8 cellular contexts compared by ENCODE assay signal in genomic region chr10:124461642-124462347, GRCh38. TPM values are rescaled to one million over a fixed set of nuclear protein-coding genes. Genes with fewer than 3 reads are reported as not detected.
DNase-seq lines count a peak whose midpoint lies in the region; ATAC-seq lines count a peak whose summit lies in the region.

Gene LHPP (plus strand): TSS chr10:124461823. CDS start chr10:124461863, 40 bp downstream.

- peaks cover 22 to 37% (median 26%) of the 10 kb centered on the region in 4 donors for H3K4me1 Mint-ChIP-seq in CD4-positive, CD25-positive, alpha-beta regulatory T cell
- peaks cover 26% of the 10 kb centered on the region for H3K4me1 Mint-ChIP-seq in activated CD8-positive, alpha-beta memory T cell treated with anti-CD3 and anti-CD28 coated beads, Interleukin-2, amount 10 ng/mL, durations not matched to agents 7 days and 5 days

- H3K9me3 ChIP-seq in CD4-positive, CD25-positive, alpha-beta regulatory T cell (ENCODE audit: control insufficient read depth in 2 of 2, low read length in 2 of 2), result no peaks in the 10 kb centered on the region

- peaks cover 4% of the 10 kb centered on the region for H3K27me3 ChIP-seq in CD4-positive, CD25-positive, alpha-beta regulatory T cell (ENCODE audit: control insufficient read depth, insufficient read depth, low read length)

- peak; percentile 79 to 93 (median 88) for DNase-seq in CD4-positive, CD25-positive, alpha-beta regulatory T cell
- DNase-seq in NOMO-1 treated with DMSO at 0.1 percent for 48 hours (lab: John Stamatoyannopoulos, UW; ENCODE audit: unreplicated experiment), result peak; percentile 81
- peak; percentile 92 for DNase-seq in activated CD8-positive, alpha-beta memory T cell treated with anti-CD3 and anti-CD28 coated beads, Interleukin-2, amount 10 ng/mL, durations not matched to agents 7 days and 5 days
- peak; percentile 91 for DNase-seq in midbrain (lab: John Stamatoyannopoulos, UW)
- DNase-seq in stimulated activated CD8-positive, alpha-beta memory T cell treated with anti-CD3 and anti-CD28 coated beads, Interleukin-15, amount 100 ng/mL, for 4 hours (ENCODE audit: low read depth in 2 of 2), result peak; percentile 63 to 71

- peak within 1 kb of the TSS; percentile 81 to 99 (median 91) for H3K4me3 Mint-ChIP-seq in CD4-positive, CD25-positive, alpha-beta regulatory T cell
- peak within 1 kb of the TSS; percentile 79 for H3K4me3 Mint-ChIP-seq in activated CD8-positive, alpha-beta memory T cell treated with anti-CD3 and anti-CD28 coated beads, Interleukin-2, amount 10 ng/mL, durations not matched to agents 7 days and 5 days

- H3K4me3 ChIP-seq in CD4-positive, CD25-positive, alpha-beta regulatory T cell (ENCODE audit: low read depth, low read length), result peak within 1 kb of the TSS; percentile 66

- H3K9me3 Mint-ChIP-seq in CD4-positive, CD25-positive, alpha-beta regulatory T cell, result peaks cover 0 to 2% (median 0%) of the 10 kb centered on the region in 7 donors
- H3K9me3 Mint-ChIP-seq in activated CD8-positive, alpha-beta memory T cell treated with anti-CD3 and anti-CD28 coated beads, Interleukin-2, amount 10 ng/mL, durations not matched to agents 7 days and 5 days (ENCODE audit: low read depth), result no peaks in the 10 kb centered on the region

- peaks cover 28% of the 10 kb centered on the region for H3K27me3 Mint-ChIP-seq in CD4-positive, CD25-positive, alpha-beta regulatory T cell
- H3K27me3 Mint-ChIP-seq in activated CD8-positive, alpha-beta memory T cell treated with anti-CD3 and anti-CD28 coated beads, Interleukin-2, amount 10 ng/mL, durations not matched to agents 7 days and 5 days, result peaks cover 7% of the 10 kb centered on the region

- CTCF ChIA-PET in activated CD8-positive, alpha-beta memory T cell treated with anti-CD3 and anti-CD28 coated beads, Interleukin-2, amount 10 ng/mL, durations not matched to agents 7 days and 5 days (lab: Charles Lee), result interaction anchor here (0.6 to 1.8 kb wide), 5 partner anchors 12 to 598 kb away, joined by 3 to 6 read pairs (median 4); no protein-coding TSS in a partner anchor

- in situ Hi-C loops in endometrial microvascular endothelial cells (cut with HindIII; ENCODE audit: inconsistent ontology term, low pct_unique_long_range_greater_than_20kb, low sequenced_read_pairs), result no loop called here

- peak; percentile 96 to 97 for ATAC-seq in CD4-positive, CD25-positive, alpha-beta regulatory T cell (ENCODE audit: low read depth in 2 of 2)
- ATAC-seq in GM19324 (IDR thresholded peaks at IDR 0.05; ENCODE audit: low FRiP score, unreplicated experiment), result peak; percentile 97
- ATAC-seq in HG03457 (IDR thresholded peaks at IDR 0.05; ENCODE audit: unreplicated experiment), result peak; percentile 92
- peak; percentile 99 for ATAC-seq in activated CD8-positive, alpha-beta memory T cell treated with anti-CD3 and anti-CD28 coated beads, Interleukin-2, amount 10 ng/mL, durations not matched to agents 7 days and 5 days

- H3K4me1 ChIP-seq in CD4-positive, CD25-positive, alpha-beta regulatory T cell (ENCODE audit: control insufficient read depth, insufficient read depth, low read length, poor library complexity, severe bottlenecking), result peaks cover 31% of the 10 kb centered on the region

- no peaks in the 10 kb centered on the region for H3K36me3 Mint-ChIP-seq in CD4-positive, CD25-positive, alpha-beta regulatory T cell
- H3K36me3 Mint-ChIP-seq in activated CD8-positive, alpha-beta memory T cell treated with anti-CD3 and anti-CD28 coated beads, Interleukin-2, amount 10 ng/mL, durations not matched to agents 7 days and 5 days, result peaks cover 2% of the 10 kb centered on the region

- H3K36me3 ChIP-seq in CD4-positive, CD25-positive, alpha-beta regulatory T cell (ENCODE audit: control insufficient read depth, insufficient read depth, low read length), result no peaks in the 10 kb centered on the region

- H3K27ac Mint-ChIP-seq in CD4-positive, CD25-positive, alpha-beta regulatory T cell, result peak within 1 kb of the TSS; percentile 83 to 99 (median 91)
- H3K27ac Mint-ChIP-seq in activated CD8-positive, alpha-beta memory T cell treated with anti-CD3 and anti-CD28 coated beads, Interleukin-2, amount 10 ng/mL, durations not matched to agents 7 days and 5 days, result peak within 1 kb of the TSS; percentile 93

- H3K27ac ChIP-seq in CD4-positive, CD25-positive, alpha-beta regulatory T cell (ENCODE audit: insufficient read depth, low read length, poor library complexity, severe bottlenecking), result peak within 1 kb of the TSS; percentile 72

RNA-seq across cellular contexts. Expression of gene LHPP, which starts in this region (rescaled TPM):
- total RNA-seq in CD4-positive, CD25-positive, alpha-beta regulatory T cell, result 20.1 TPM
- 10 to 100 TPM; 21.9 to 29.2 (median 26.5) TPM for polyA plus RNA-seq in CD4-positive, CD25-positive, alpha-beta regulatory T cell
- 10 to 100 TPM; 10.6 to 16.7 TPM for total RNA-seq in activated CD8-positive, alpha-beta memory T cell treated with anti-CD3 and anti-CD28 coated beads, Interleukin-2, amount 10 ng/mL, durations not matched to agents 7 days and 5 days
- 12.3 TPM for total RNA-seq in endometrial microvascular endothelial cells (ENCODE audit: inconsistent ontology term)

Comparison
In these comparisons a context has a peak if more than half of its experiments do, and no peak if none do; other contexts are left out.
1. Peak in every context shown above with its lines: DNase-seq, ATAC-seq, H3K4me3 ChIP-seq and H3K27ac ChIP-seq.